Comparison of ENCODE assay signal across 20 cellular contexts in the genomic region with DNA sequence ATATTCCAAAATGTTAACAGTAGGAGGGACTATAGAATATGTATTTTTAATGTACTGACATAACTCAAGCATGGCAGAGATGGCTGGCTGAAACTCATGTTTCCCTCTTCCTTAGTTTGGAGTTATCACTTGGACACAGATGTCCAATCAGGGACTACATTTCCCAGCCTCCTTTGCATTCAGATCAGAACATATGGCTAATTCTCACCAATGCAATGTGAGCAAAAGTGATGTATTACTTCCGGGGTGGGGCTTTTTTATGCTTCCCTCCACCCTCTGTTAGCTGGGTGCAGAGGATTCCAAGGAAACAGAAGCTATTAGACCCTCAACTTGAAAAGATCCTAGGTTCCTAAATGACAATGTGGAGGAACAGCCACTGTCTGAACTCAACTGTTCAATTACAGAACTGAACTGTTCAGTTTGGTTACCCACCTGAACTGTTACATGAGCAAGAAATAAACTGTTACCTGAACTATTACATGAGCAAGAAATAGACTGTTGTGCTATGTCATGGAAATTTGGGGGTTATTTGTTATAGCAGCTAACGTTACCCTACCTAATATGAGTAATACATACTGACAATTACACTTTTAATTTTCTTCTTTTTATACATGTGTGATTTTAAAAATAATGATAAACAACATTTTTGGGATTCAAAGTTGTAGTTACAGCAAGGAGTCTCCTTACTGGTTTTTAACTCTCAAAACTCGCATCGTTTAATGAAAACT. TPM values are rescaled to one million over a fixed set of nuclear protein-coding genes. Genes with fewer than 3 reads are reported as not detected.
DNase-seq lines count a peak whose midpoint lies in the region; ATAC-seq and FAIRE-seq lines count a peak whose summit lies in the region.
"Had no signal": no experiment of that assay in that cellular context is flagged by ENCODE, and none has a peak within 500 bp of the region (broad histone marks: within the 10 kb centered on the region; RNA-seq: fewer than 3 reads in every experiment).

No MANE protein-coding gene starts in this region.

- H2BK5ac ChIP-seq in mesendoderm (ENCODE audit: low read length): no peak overlapping the region

- no peaks in the 10 kb centered on the region for H3K79me2 ChIP-seq in mesendoderm (ENCODE audit: control insufficient read depth, insufficient read depth, low read length)

- no CpG with 5 or more reads among the region's 4 CpGs for WGBS in mesendoderm (ENCODE audit: extremely low coverage, insufficient coverage, low lambda C conversion rate)

- H3K4me2 ChIP-seq in mesendoderm (ENCODE audit: low read length): no peak overlapping the region

- H3K79me1 ChIP-seq in mesendoderm (ENCODE audit: low read length): no peaks in the 10 kb centered on the region

- ATAC-seq in GM21381 (IDR thresholded peaks at IDR 0.05; ENCODE audit: unreplicated experiment): no peak
- ATAC-seq: activated naive CD4-positive, alpha-beta T cell treated with anti-CD3 and anti-CD28 coated beads, Interleukin-2, amount 50 U/mL, for 72 hours; stimulated activated naive B cell treated with anti-CD40 and anti-IgM and Interleukin-4, amounts not matched to agents 10 μg/mL and 1 μg/mL and 100 μg/mL, for 72 hours had no signal

- H2BK15ac ChIP-seq in mesendoderm (replicated peaks; ENCODE audit: low read depth): no peak overlapping the region

- H4K8ac ChIP-seq in mesendoderm (ENCODE audit: low read depth, low read length): no peak overlapping the region

- no peak overlapping the region for H3K18ac ChIP-seq in mesendoderm (ENCODE audit: low read length)

- H2AK5ac ChIP-seq in mesendoderm (ENCODE audit: low read length): no peak overlapping the region

- no peak overlapping the region for H3K9ac ChIP-seq in mesendoderm (ENCODE audit: low read length)

- H3K4me3 ChIP-seq in mesendoderm (ENCODE audit: low read length): no peak overlapping the region

- no peak overlapping the region for H3K4ac ChIP-seq in mesendoderm (ENCODE audit: low read depth, low read length)

- no peak overlapping the region for H2BK120ac ChIP-seq in mesendoderm (ENCODE audit: low read depth, low read length)

- H3K27ac ChIP-seq in mesendoderm (ENCODE audit: low read depth, low read length): no peak overlapping the region

- DNase-seq in NCI-H748 (lab: John Stamatoyannopoulos, UW; ENCODE audit: unreplicated experiment): peak; percentile 4
- DNase-seq in NCI-H748 treated with DMSO at 0.1 percent for 48 hours (lab: John Stamatoyannopoulos, UW): no peak
- peak; percentile 7 to 68 for DNase-seq in NCI-H446 (lab: John Stamatoyannopoulos, UW)
- peak; percentile 19 for DNase-seq in mesendoderm
- no peak for DNase-seq in NCI-H146 treated with DMSO at 0.1 percent for 48 hours (lab: John Stamatoyannopoulos, UW; ENCODE audit: unreplicated experiment)
- DNase-seq in cerebellum (ENCODE audit: low spot score): no peak
- DNase-seq: activated CD4-positive, alpha-beta T cell treated with anti-CD3 and anti-CD28 coated beads, Interleukin-2, amount 10 ng/mL, durations not matched to agents 7 days and 5 days; activated T-cell treated with anti-CD3 and anti-CD28 coated beads, Interleukin-2, amount 50 U/mL, for 1 hour; CD4-positive, alpha-beta memory T cell; effector CD4-positive, alpha-beta T cell; NCI-H187; NCI-H526 treated with DMSO at 0.1 percent for 48 hours; stimulated activated naive B cell treated with anti-CD40 and anti-IgM and Interleukin-4, amounts not matched to agents 10 μg/mL and 1 μg/mL and 100 μg/mL, for 72 hours; trophoblast cell had no signal

- H3K36me3 ChIP-seq in mesendoderm (ENCODE audit: control insufficient read depth, insufficient read depth, low read length): no peaks in the 10 kb centered on the region

- no peak overlapping the region for H4K5ac ChIP-seq in mesendoderm (ENCODE audit: low read length)

- peak; percentile 11 for FAIRE-seq in TTC549 (lab: Jason Lieb, UNC)
- FAIRE-seq: A204.1, G401.6 had no signal

- H3K4me1 ChIP-seq in mesendoderm (ENCODE audit: control insufficient read depth, low read depth, low read length): no peaks in the 10 kb centered on the region

- H3K27me3 ChIP-seq in mesendoderm (ENCODE audit: insufficient read depth, low read length, poor library complexity): no peaks in the 10 kb centered on the region

- H3K56ac ChIP-seq in mesendoderm (ENCODE audit: low read length): no peak overlapping the region

- H3K23ac ChIP-seq in mesendoderm (ENCODE audit: low read length): no peak overlapping the region

RNA-seq across cellular contexts. Expression of a gene that starts 29.6 kb away (rescaled TPM):
- polyA plus RNA-seq in mesendoderm (2013, experiment 1 of 2): 15.7 TPM
- 15.7 TPM for polyA plus RNA-seq in mesendoderm (2013, experiment 2 of 2)
- total RNA-seq in cerebellum: 0.82 TPM
- total RNA-seq: activated CD4-positive, alpha-beta T cell treated with anti-CD3 and anti-CD28 coated beads, Interleukin-2, amount 10 ng/mL, durations not matched to agents 7 days and 5 days; CD4-positive, alpha-beta memory T cell; T-helper 2 cell treated with Interferon-gamma antibody and Interleukin-4, amounts not matched to agents 100 ng/mL and 5 ng/mL, for 36 hours had no signal
- polyA plus RNA-seq: CD4-positive, alpha-beta memory T cell had no signal

Comparison
In these comparisons a context has a peak if more than half of its experiments do, and no peak if none do; other contexts are left out.
1. DNase-seq: peak in NCI-H748 (single experiment), NCI-H446 (2 of 2) and mesendoderm (single experiment); none in NCI-H748 treated with DMSO at 0.1 percent for 48 hours (single experiment), NCI-H146 treated with DMSO at 0.1 percent for 48 hours (single experiment) and cerebellum (single experiment).